In genomic region chr19:7676376-7676775, GRCh38 we compare ENCODE assay signal across 18 cellular contexts. TPM values are rescaled to one million over a fixed set of nuclear protein-coding genes. Genes with fewer than 3 reads are reported as not detected.
DNase-seq lines count a peak whose midpoint lies in the region; ATAC-seq and TF ChIP-seq lines count a peak whose summit lies in the region.
"Had no signal": no experiment of that assay in that cellular context is flagged by ENCODE, and none has a peak within 500 bp of the region (broad histone marks: within the 10 kb centered on the region; RNA-seq: fewer than 3 reads in every experiment).

No MANE protein-coding gene starts in this region.

- peaks cover 7% of the 10 kb centered on the region for H3K4me1 ChIP-seq in lower lobe of right lung
- H3K4me1 ChIP-seq: colonic mucosa, neural progenitor cell had no signal

- ATAC-seq in lower lobe of right lung (peak; percentile 7 to 22), HG02852 (IDR thresholded peaks at IDR 0.05; ENCODE audit: unreplicated experiment) (no peak), GM18867 (IDR thresholded peaks at IDR 0.05; ENCODE audit: unreplicated experiment) (no peak)
- ATAC-seq: gastroesophageal sphincter had no signal

- intact Hi-C loops in CD14-positive monocyte (cut with micrococcal nuclease) (loop anchor here (2.0 to 5.0 kb wide), 2 partner anchors 18 to 39 kb away; partner anchors contain the start of gene STXBP2 (in 1 of the 2)), lower lobe of right lung (cut with DNase I) (no loop called here)

- peaks cover 75% of the 10 kb centered on the region for H3K4me1 Mint-ChIP-seq in CD14-positive monocyte
- peaks cover 15 to 29% (median 27%) of the 10 kb centered on the region in 3 donors for H3K4me1 Mint-ChIP-seq in IgD-negative memory B cell

- DNase-seq in CD14-positive monocyte (ENCODE audit: low spot score) (peak; percentile 66), SK-N-MC (ENCODE audit: low read depth, low spot score) (no peak), lower lobe of right lung (peak; percentile 81), NCI-H345 treated with DMSO at 0.1 percent for 48 hours (lab: John Stamatoyannopoulos, UW; ENCODE audit: unreplicated experiment) (no peak), hepatic stellate cell (ENCODE audit: low spot score) (no peak)
- DNase-seq: activated effector memory CD4-positive, alpha-beta T cell treated with anti-CD3 and anti-CD28 coated beads, Interleukin-2, amount 50 U/mL, for 16 hours; colonic mucosa; NCI-H1694 treated with DMSO at 0.1 percent for 48 hours; NCI-H510A treated with DMSO at 0.1 percent for 48 hours; sigmoid colon had no signal

- no peaks in the 10 kb centered on the region for H3K36me3 ChIP-seq in SK-N-MC (ENCODE audit: insufficient read depth, low read length)
- no peaks in the 10 kb centered on the region for H3K36me3 ChIP-seq in lower lobe of right lung
- H3K36me3 ChIP-seq: colonic mucosa, gastroesophageal sphincter, neural progenitor cell, sigmoid colon had no signal

- TF ChIP-seq CTCF in CD14-positive monocyte (IDR thresholded peaks at IDR 0.05) (no peak), lower lobe of right lung (IDR thresholded peaks at IDR 0.05) (no peak)

- H3K36me3 Mint-ChIP-seq in CD14-positive monocyte, result peaks cover 6 to 18% of the 10 kb centered on the region in 2 donors
- no peaks in the 10 kb centered on the region for H3K36me3 Mint-ChIP-seq in IgD-negative memory B cell
- H3K36me3 Mint-ChIP-seq: neural progenitor cell had no signal

- H3K27me3 Mint-ChIP-seq in CD14-positive monocyte (ENCODE audit: low read depth in 3 of 3), result peaks cover 0 to 4% (median 0%) of the 10 kb centered on the region in 3 donors
- H3K27me3 Mint-ChIP-seq in IgD-negative memory B cell, result peaks cover 37% of the 10 kb centered on the region

- H3K27me3 ChIP-seq in lower lobe of right lung (ENCODE audit: low read depth), result peaks cover 4% of the 10 kb centered on the region
- H3K27me3 ChIP-seq: colonic mucosa had no signal

- H3K4me3 Mint-ChIP-seq in CD14-positive monocyte (peak overlapping the region; percentile 80 to 93), IgD-negative memory B cell (peak overlapping the region; percentile 22 to 88 (median 56))
- H3K4me3 Mint-ChIP-seq: neural progenitor cell had no signal

- no peak overlapping the region for H3K9ac ChIP-seq in SK-N-MC (ENCODE audit: insufficient read length)
- H3K9ac ChIP-seq: neural progenitor cell had no signal

- H3K9me3 ChIP-seq in SK-N-MC (ENCODE audit: low read depth, low read length) (no peaks in the 10 kb centered on the region; the same call in 1 of the 2 replicates), lower lobe of right lung (no peaks in the 10 kb centered on the region)
- H3K9me3 ChIP-seq: colonic mucosa, sigmoid colon had no signal

- H3K9me3 Mint-ChIP-seq in CD14-positive monocyte (peaks cover 11 to 17% (median 13%) of the 10 kb centered on the region in 7 donors), IgD-negative memory B cell (peaks cover 0 to 4% (median 0%) of the 10 kb centered on the region in 3 donors)

- H3K27ac ChIP-seq in SK-N-MC, result no peak overlapping the region
- peak overlapping the region; percentile 49 for H3K27ac ChIP-seq in lower lobe of right lung
- H3K27ac ChIP-seq: colonic mucosa, epithelial cell of prostate, gastroesophageal sphincter, neural progenitor cell, sigmoid colon had no signal

- peak overlapping the region; percentile 59 for H3K4me3 ChIP-seq in SK-N-MC
- peak overlapping the region; percentile 100 for H3K4me3 ChIP-seq in lower lobe of right lung
- H3K4me3 ChIP-seq: colonic mucosa, gastroesophageal sphincter, neural progenitor cell had no signal

- peak overlapping the region; percentile 95 to 99 (median 98) for H3K27ac Mint-ChIP-seq in CD14-positive monocyte
- H3K27ac Mint-ChIP-seq in IgD-negative memory B cell, result peak overlapping the region in 2 of 3 donors; percentile 69 to 88
- H3K27ac Mint-ChIP-seq: neural progenitor cell had no signal

RNA-seq across cellular contexts. Expression of gene MCEMP1, which starts 0.5 kb away (rescaled TPM):
- polyA plus RNA-seq in CD14-positive monocyte, result 100 to 1,000 TPM in 1 of 2 donors, 10 to 100 TPM in 1; 79.4 to 104 TPM
- 0.73 TPM for polyA plus RNA-seq in IgD-negative memory B cell
- 184 TPM for total RNA-seq in lower lobe of right lung
- total RNA-seq: H1, ureter had no signal
- polyA plus RNA-seq: H1 had no signal

RNA-seq across cellular contexts. Expression of gene TRAPPC5, which starts 4.3 kb away (rescaled TPM):
- 100 to 1,000 TPM; 414 to 449 TPM for polyA plus RNA-seq in CD14-positive monocyte
- 219 TPM for polyA plus RNA-seq in IgD-negative memory B cell
- 75.3 TPM for total RNA-seq in lower lobe of right lung

RNA-seq across cellular contexts. Expression of gene RETN, which starts 7.5 kb away (rescaled TPM):
- polyA plus RNA-seq in CD14-positive monocyte, result 100 to 1,000 TPM in 1 of 2 donors, 10 to 100 TPM in 1; 60.0 to 119 TPM
- polyA plus RNA-seq in IgD-negative memory B cell, result not detected
- total RNA-seq in lower lobe of right lung, result 21.1 TPM
- total RNA-seq: colonic mucosa, gastroesophageal sphincter, H1, sigmoid colon, ureter had no signal
- polyA plus RNA-seq: H1 had no signal

RNA-seq across cellular contexts. Expression of gene FCER2, which starts 25.6 kb away (rescaled TPM):
- polyA plus RNA-seq in CD14-positive monocyte, result 1 to 10 TPM; 1.1 to 2.1 TPM
- polyA plus RNA-seq in IgD-negative memory B cell, result 197 TPM
- 0.50 TPM for total RNA-seq in lower lobe of right lung
- total RNA-seq: H1, ureter had no signal

RNA-seq across cellular contexts. Expression of gene STXBP2, which starts 39.5 kb away (rescaled TPM):
- polyA plus RNA-seq in CD14-positive monocyte (100 to 1,000 TPM; 249 to 327 TPM), IgD-negative memory B cell (70.2 TPM)
- 200 TPM for total RNA-seq in lower lobe of right lung

Comparison
In these comparisons a context has a peak if more than half of its experiments do, and no peak if none do; other contexts are left out.
1. DNase-seq: peak in CD14-positive monocyte (single experiment) and lower lobe of right lung (single experiment); none in SK-N-MC (single experiment), NCI-H345 treated with DMSO at 0.1 percent for 48 hours (single experiment) and hepatic stellate cell (single experiment).
2. ATAC-seq: peak in lower lobe of right lung (2 of 2); none in HG02852 (single experiment) and GM18867 (single experiment).
3. RNA of gene MCEMP1, which starts 0.5 kb away (polyA plus RNA-seq): 79.4 to 104 TPM in CD14-positive monocyte; 0.73 TPM in IgD-negative memory B cell (single experiment); every median in the first group is over 10 times any median in the second.
4. RNA of gene RETN, which starts 7.5 kb away (polyA plus RNA-seq): 60.0 to 119 TPM in CD14-positive monocyte; not detected in IgD-negative memory B cell (single experiment); every median in the first group is over 10 times any median in the second.